8 cellular contexts compared by ENCODE assay signal in the genomic region with DNA sequence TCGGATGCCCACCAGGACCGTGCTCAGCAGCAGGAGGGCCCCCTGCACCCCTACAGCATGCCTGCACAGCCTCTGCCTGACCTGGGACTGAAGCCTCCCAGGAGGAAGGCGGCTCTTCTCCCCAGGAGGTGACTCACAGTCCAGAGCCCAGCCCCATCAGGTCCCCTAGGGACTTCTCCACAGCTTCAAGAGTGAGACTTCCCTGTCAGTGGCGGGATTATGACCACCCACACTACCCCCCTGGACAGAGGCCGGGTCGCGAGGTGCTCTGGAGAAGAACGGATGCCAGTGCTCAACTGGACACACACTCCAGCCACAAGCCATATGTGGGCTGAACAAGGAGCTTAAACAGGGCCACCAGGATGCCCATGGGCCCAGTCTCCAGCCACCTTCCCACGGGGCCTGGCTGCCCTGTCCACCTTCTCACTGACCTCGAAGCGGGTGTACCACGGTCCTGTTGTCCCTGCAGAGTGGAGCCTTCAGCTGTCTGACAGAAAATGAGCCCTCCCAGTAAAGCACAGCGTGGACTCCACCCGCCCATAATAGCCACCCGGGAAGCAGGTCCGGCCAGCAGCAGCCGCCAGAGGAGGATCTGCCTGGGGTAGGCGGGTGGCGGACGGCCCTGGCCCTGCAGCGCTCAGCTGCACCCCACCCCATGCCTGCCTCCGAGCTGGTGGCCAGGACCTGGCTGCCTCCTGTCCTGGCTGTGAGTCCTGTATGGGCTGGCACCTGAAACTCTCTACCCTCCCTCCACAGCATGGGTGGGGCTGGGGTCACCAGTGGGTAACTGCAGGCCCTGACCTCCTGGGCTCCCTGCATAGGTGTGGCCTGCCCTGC. TPM values are rescaled to one million over a fixed set of nuclear protein-coding genes. Genes with fewer than 3 reads are reported as not detected.
A peak's percentile ranks its signal among the peaks of the same experiment; 100 is the strongest.
DNase-seq lines count a peak whose midpoint lies in the region; ATAC-seq, FAIRE-seq and TF ChIP-seq lines count a peak whose summit lies in the region.

No MANE protein-coding gene starts in this region.

- H3K36me3 Mint-ChIP-seq in naive B cell, result no peaks in the 10 kb centered on the region

- no peaks in the 10 kb centered on the region for H3K9me3 Mint-ChIP-seq in naive B cell

- no peak overlapping the region for H3K4me3 ChIP-seq in RWPE2 (ENCODE audit: severe bottlenecking)

- ATAC-seq in GM21825 (IDR thresholded peaks at IDR 0.05; ENCODE audit: unreplicated experiment) (peak; percentile 56), RWPE2 (ENCODE audit: low read depth) (0 out of 3 replicates have a peak, but pooled peaks have one; percentile 28), naive B cell (ENCODE audit: low read depth in 2 of 2) (peak; percentile 11 to 26)

- H3K36me3 ChIP-seq in RWPE2 (ENCODE audit: low read depth), result no peaks in the 10 kb centered on the region

- H3K27ac ChIP-seq in RWPE2 (ENCODE audit: poor library complexity, severe bottlenecking), result no peak overlapping the region

- H3K27ac Mint-ChIP-seq in naive B cell, result peak overlapping the region in 3 of 6 donors; percentile 36 to 57 (median 53)

- H3K4me1 Mint-ChIP-seq in naive B cell, result peaks cover 65 to 90% (median 87%) of the 10 kb centered on the region in 3 donors

- H3K9me3 ChIP-seq in RWPE2 (ENCODE audit: severe bottlenecking), result no peaks in the 10 kb centered on the region

- H3K27me3 Mint-ChIP-seq in naive B cell, result no peaks in the 10 kb centered on the region

- no peaks in the 10 kb centered on the region for H3K4me1 ChIP-seq in RWPE2 (ENCODE audit: insufficient read depth, poor library complexity, severe bottlenecking)

- peak overlapping the region in 6 of 8 donors; percentile 52 to 88 (median 79) for H3K4me3 Mint-ChIP-seq in naive B cell

- peak; percentile 69 for FAIRE-seq in GM12891 (lab: Jason Lieb, UNC)

- TF ChIP-seq POLR2A in GM12891 (IDR thresholded peaks at IDR 0.05; ENCODE audit: low read depth, low read length), result no peak

- DNase-seq in GM12891 (ENCODE audit: insufficient read length, low spot score), result peak; percentile 59
- no peak for DNase-seq in RWPE2 (ENCODE audit: low spot score)
- no peak for DNase-seq in naive B cell
- DNase-seq in activated CD4-positive, CD25-positive, alpha-beta regulatory T cell treated with anti-CD3 and anti-CD28 coated beads, Interleukin-2, amount 50 U/mL, for 72 hours, result no peak
- DNase-seq in activated effector memory CD4-positive, alpha-beta T cell treated with anti-CD3 and anti-CD28 coated beads, Interleukin-2, amount 50 U/mL, for 16 hours, result no peak
- no peak for DNase-seq in COLO668 (lab: John Stamatoyannopoulos, UW; ENCODE audit: unreplicated experiment)
- no peak for DNase-seq in ecto neural progenitor cell (ENCODE audit: low spot score)

- no peaks in the 10 kb centered on the region for H3K27me3 ChIP-seq in RWPE2 (ENCODE audit: insufficient read depth, poor library complexity, severe bottlenecking)

- no peak for TF ChIP-seq CTCF in RWPE2 (IDR thresholded peaks at IDR 0.05; ENCODE audit: poor library complexity, severe bottlenecking)

TF ChIP-seq in GM12891, 5 proteins besides CTCF, POLR2A, EP300 and RAD21:
- TF ChIP-seq POU2F2 (IDR thresholded peaks at IDR 0.05; ENCODE audit: low read depth, low read length) (no peak), SPI1 (IDR thresholded peaks at IDR 0.05; ENCODE audit: low read depth, low read length) (no peak), PAX5 (IDR thresholded peaks at IDR 0.05; ENCODE audit: insufficient read depth, low read length, severe bottlenecking) (no peak), TAF1 (IDR thresholded peaks at IDR 0.05; ENCODE audit: low read depth, low read length) (no peak), POLR2AphosphoS5 (IDR thresholded peaks at IDR 0.05; ENCODE audit: low read depth, low read length) (no peak)

RNA-seq across cellular contexts. Expression of gene SEMA4D, which starts 54.7 kb away (rescaled TPM):
- polyA plus RNA-seq in GM12891 (2012; ENCODE audit: low read depth, missing spikeins), result 42.2 TPM
- 10 to 100 TPM; 13.4 to 38.2 (median 21.5) TPM for polyA plus RNA-seq in naive B cell (ENCODE audit: low read depth in 6 of 6)
